ENCODE assay signal across 1 cellular context in genomic region chr11:104306862-104307474, GRCh38.
A peak's percentile ranks its signal among the peaks of the same experiment; 100 is the strongest.
TF ChIP-seq lines count a peak whose summit lies in the region.

No MANE protein-coding gene starts in this region.

TF ChIP-seq in SK-N-SH, 30 proteins besides CTCF, POLR2A, EP300 and RAD21 (continued from another document):
- TF ChIP-seq TCF12 (IDR thresholded peaks at IDR 0.05) (peak; percentile 49), MAX (IDR thresholded peaks at IDR 0.05; ENCODE audit: low read depth) (no peak), NFIC (IDR thresholded peaks at IDR 0.05; ENCODE audit: borderline replicate concordance) (no peak), CHD2 (IDR thresholded peaks at IDR 0.05; ENCODE audit: low read length, partially characterized antibody) (no peak), JUND (IDR thresholded peaks at IDR 0.05) (peak; percentile 42; the same call in 1 of the 2 replicates), IRF3 (IDR thresholded peaks at IDR 0.05; ENCODE audit: low read depth, low read length) (no peak), USF2 (IDR thresholded peaks at IDR 0.05; ENCODE audit: borderline replicate concordance, low read depth, low read length) (no peak), PBX3 (IDR thresholded peaks at IDR 0.05) (peak; percentile 71), FOXM1 (IDR thresholded peaks at IDR 0.05; ENCODE audit: low read depth) (no peak), RFX5 (IDR thresholded peaks at IDR 0.05; ENCODE audit: low read length) (no peak), TEAD4 (IDR thresholded peaks at IDR 0.05; ENCODE audit: borderline replicate concordance, insufficient read depth) (peak; percentile 60; the same call in 1 of the 2 replicates), USF1 (IDR thresholded peaks at IDR 0.05; ENCODE audit: borderline replicate concordance, low read depth) (no peak), EZH2phosphoT487 (IDR thresholded peaks at IDR 0.05; ENCODE audit: borderline replicate concordance, low read depth) (no peak), NRF1 (IDR thresholded peaks at IDR 0.05; ENCODE audit: low read depth, low read length) (no peak), SIN3A (IDR thresholded peaks at IDR 0.05; ENCODE audit: borderline replicate concordance, low read depth, low read length) (no peak), GABPA (IDR thresholded peaks at IDR 0.05; ENCODE audit: low read depth) (no peak), FOXJ3 (CRISPR knock-in tag; IDR thresholded peaks at IDR 0.05) (no peak)
TF ChIP-seq in SK-N-SH: peak in this region for 4.
